Comparison of ENCODE assay signal across 15 cellular contexts in genomic region chr19:52351512-52351911, GRCh38.
DNase-seq lines count a peak whose midpoint lies in the region; ATAC-seq and TF ChIP-seq lines count a peak whose summit lies in the region.
"Had no signal": no experiment of that assay in that cellular context is flagged by ENCODE, and none has a peak within 500 bp of the region (broad histone marks: within the 10 kb centered on the region; RNA-seq: fewer than 3 reads in every experiment).

No MANE protein-coding gene starts in this region.

- H3K9me3 ChIP-seq in BLaER1 (peaks cover 55% of the 10 kb centered on the region), SU-DHL-6 (ENCODE audit: insufficient read depth, low read length) (no peaks in the 10 kb centered on the region)
- H3K9me3 ChIP-seq: pancreas had no signal

- peaks cover 19% of the 10 kb centered on the region for H3K4me1 ChIP-seq in BLaER1
- H3K4me1 ChIP-seq: pancreas had no signal

- no peak overlapping the region for H2AFZ ChIP-seq in SU-DHL-6 (ENCODE audit: low read depth, low read length, severe bottlenecking)

- DNase-seq in activated CD4-positive, CD25-positive, alpha-beta regulatory T cell treated with anti-CD3 and anti-CD28 coated beads, Interleukin-2, amount 50 U/mL, for 72 hours = no peak
- DNase-seq: activated CD8-positive, alpha-beta memory T cell treated with anti-CD3 and anti-CD28 coated beads for 24 hours; activated naive CD4-positive, alpha-beta T cell treated with anti-CD3 and anti-CD28 coated beads for 36 hours; C1 segment of cervical spinal cord; central memory CD4-positive, alpha-beta T cell; GOT3; NCI-H187; pancreas; T-helper 2 cell had no signal

- H3K9me2 ChIP-seq in SU-DHL-6 (replicated peaks; ENCODE audit: insufficient read depth, low read length) = no peaks in the 10 kb centered on the region

- H3K27me3 ChIP-seq in BLaER1 = no peaks in the 10 kb centered on the region
- H3K27me3 ChIP-seq in SU-DHL-6 (ENCODE audit: low read length) = no peaks in the 10 kb centered on the region
- H3K27me3 ChIP-seq: pancreas had no signal

- no peak for ATAC-seq in HG03045 (IDR thresholded peaks at IDR 0.05; ENCODE audit: unreplicated experiment)
- ATAC-seq in GM18861 (IDR thresholded peaks at IDR 0.05; ENCODE audit: unreplicated experiment) = no peak
- ATAC-seq: pancreas; stimulated activated memory B cell treated with anti-CD40 and anti-IgM and Interleukin-4, amounts not matched to agents 10 μg/mL and 1 μg/mL and 100 μg/mL, for 72 hours had no signal

- H3K79me2 ChIP-seq in SU-DHL-6 (ENCODE audit: insufficient read depth, low read length) = no peaks in the 10 kb centered on the region

- H3K27ac ChIP-seq in BLaER1 (peak overlapping the region; percentile 60; the same call in 1 of the 2 replicates), SU-DHL-6 (ENCODE audit: low read depth, low read length) (no peak overlapping the region)
- H3K27ac ChIP-seq: pancreas had no signal

- H4K20me1 ChIP-seq in BLaER1 (no peaks in the 10 kb centered on the region), SU-DHL-6 (ENCODE audit: low read depth, low read length) (no peaks in the 10 kb centered on the region)

- H3K36me3 ChIP-seq in BLaER1 = peaks cover 95% of the 10 kb centered on the region
- H3K36me3 ChIP-seq in SU-DHL-6 (ENCODE audit: low read length) = no peaks in the 10 kb centered on the region

- no peak overlapping the region for H3K9ac ChIP-seq in BLaER1
- no peak overlapping the region for H3K9ac ChIP-seq in SU-DHL-6 (ENCODE audit: low read length)

- H3K4me3 ChIP-seq in BLaER1 (no peak overlapping the region), SU-DHL-6 (ENCODE audit: insufficient read depth, low read length, poor library complexity, severe bottlenecking) (no peak overlapping the region)
- H3K4me3 ChIP-seq: pancreas had no signal

- TF ChIP-seq CTCF in GM12873 (IDR thresholded peaks at IDR 0.05; ENCODE audit: insufficient read depth, low read depth, low read length, missing control alignments) (peak; percentile 29), SU-DHL-6 (IDR thresholded peaks at IDR 0.05; ENCODE audit: insufficient read depth, low read length, poor library complexity, severe bottlenecking) (peak; percentile 35)

- H3F3A ChIP-seq in SU-DHL-6 (ENCODE audit: insufficient read depth) = no peaks in the 10 kb centered on the region

- H3K4me2 ChIP-seq in BLaER1 (peak overlapping the region; percentile 62), SU-DHL-6 (ENCODE audit: low read depth, low read length, poor library complexity, severe bottlenecking) (no peak overlapping the region)
